39 cellular contexts compared by ENCODE assay signal in the genomic region with DNA sequence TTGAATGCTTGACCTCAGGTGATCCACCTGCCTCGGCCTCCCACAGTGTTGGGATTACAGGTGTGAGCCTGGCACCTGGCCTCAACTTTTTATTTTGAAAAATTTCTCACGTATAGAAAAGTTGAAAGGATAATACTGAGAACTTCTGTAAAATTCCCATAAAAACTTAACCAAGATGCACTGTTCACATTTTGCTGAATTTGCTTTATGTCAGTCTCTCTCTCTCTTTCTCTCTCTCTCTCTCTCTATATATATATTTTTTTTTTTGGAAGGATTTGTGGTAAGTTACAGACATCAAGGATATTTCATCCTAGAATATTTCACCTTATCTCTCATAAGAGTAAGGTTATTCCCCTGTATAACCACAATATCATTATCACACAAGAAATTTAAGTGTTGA. TPM values are rescaled to one million over a fixed set of nuclear protein-coding genes. Genes with fewer than 3 reads are reported as not detected.
"Had no signal": no experiment of that assay in that cellular context is flagged by ENCODE, and none has a peak within 500 bp of the region (broad histone marks: within the 10 kb centered on the region; RNA-seq: fewer than 3 reads in every experiment).

No MANE protein-coding gene starts in this region.

- FAIRE-seq: astrocyte, TTC549 had no signal

- H3K27me3 ChIP-seq: adrenal gland, body of pancreas, brain microvascular endothelial cell, breast epithelium had no signal

- H3K27ac Mint-ChIP-seq: activated B cell treated with CpG ODN at 0.5 μM for 24 hours; activated CD4-positive, alpha-beta memory T cell treated with anti-CD3 and anti-CD28 coated beads for 36 hours; activated CD4-positive, alpha-beta T cell treated with anti-CD3 and anti-CD28 coated beads, Interleukin-2, amount 10 ng/mL, durations not matched to agents 24 days and 14 days; activated CD8-positive, alpha-beta T cell treated with anti-CD3 and anti-CD28 coated beads for 36 hours; activated naive CD4-positive, alpha-beta T cell treated with anti-CD3 and anti-CD28 coated beads for 36 hours; activated naive CD4-positive, alpha-beta T cell treated with anti-CD3 and anti-CD28 coated beads, Interleukin-2, amount 50 U/mL, for 72 hours; activated naive CD8-positive, alpha-beta T cell treated with anti-CD3 and anti-CD28 coated beads for 36 hours; activated T-cell treated with anti-CD3 and anti-CD28 coated beads, Interleukin-2, amount 50 U/mL, for 72 hours; activated T-helper 1 cell treated with anti-CD3 and anti-CD28 coated beads, Interleukin-12 subunit alpha, Interleukin-12 subunit beta, Interleukin-2, Interleukin-4 antibody, amounts not matched to agents 30 ng/mL and 10 ng/mL and 1 ng/mL, durations not matched to agents 14 hours and 24 hours and 36 hours; activated T-helper 17 cell treated with anti-CD3 and anti-CD28 coated beads, Interleukin-2, amount 50 U/mL, for 72 hours; T-helper 2 cell treated with Interferon-gamma antibody and Interleukin-4, amounts not matched to agents 5 μg/mL and 100 μg/mL, for 36 hours had no signal

- H3K27me3 Mint-ChIP-seq: activated B cell treated with CpG ODN at 0.5 μM for 24 hours; activated CD4-positive, alpha-beta memory T cell treated with anti-CD3 and anti-CD28 coated beads for 36 hours; activated CD4-positive, alpha-beta T cell treated with anti-CD3 and anti-CD28 coated beads, Interleukin-2, amount 10 ng/mL, durations not matched to agents 24 days and 14 days; activated CD8-positive, alpha-beta T cell treated with anti-CD3 and anti-CD28 coated beads for 36 hours; activated naive CD8-positive, alpha-beta T cell treated with anti-CD3 and anti-CD28 coated beads for 36 hours; activated T-helper 17 cell treated with anti-CD3 and anti-CD28 coated beads, Interleukin-2, amount 50 U/mL, for 72 hours had no signal

- ATAC-seq: activated CD8-positive, alpha-beta T cell treated with anti-CD3 and anti-CD28 coated beads for 36 hours; activated naive CD4-positive, alpha-beta T cell treated with anti-CD3 and anti-CD28 coated beads, Interleukin-2, amount 50 U/mL, for 72 hours; activated T-cell treated with anti-CD3 and anti-CD28 coated beads, Interleukin-2, amount 50 U/mL, for 4 hours; activated T-cell treated with anti-CD3 and anti-CD28 coated beads, Interleukin-2, amount 50 U/mL, for 72 hours; activated T-helper 17 cell treated with anti-CD3 and anti-CD28 coated beads, Interleukin-2, amount 50 U/mL, for 72 hours; body of pancreas had no signal

- DNase-seq: activated B cell treated with CpG ODN at 0.5 μM for 24 hours; activated CD4-positive, alpha-beta memory T cell treated with anti-CD3 and anti-CD28 coated beads for 36 hours; activated CD4-positive, alpha-beta T cell treated with anti-CD3 and anti-CD28 coated beads for 4 hours; activated CD4-positive, alpha-beta T cell treated with anti-CD3 and anti-CD28 coated beads, Interleukin-2, amount 10 ng/mL, durations not matched to agents 24 days and 14 days; activated CD4-positive, alpha-beta T cell treated with anti-CD3 and anti-CD28 coated beads, Interleukin-2, amount 50 U/mL, for 1 hour; activated CD4-positive, alpha-beta T cell treated with anti-CD3 and anti-CD28 coated beads, Interleukin-2, amount 50 U/mL, for 4 hours; activated CD4-positive, CD25-positive, alpha-beta regulatory T cell treated with anti-CD3 and anti-CD28 coated beads, Interleukin-2, amount 50 U/mL, for 72 hours; activated CD8-positive, alpha-beta memory T cell treated with anti-CD3 and anti-CD28 coated beads, Interleukin-2, amount 50 U/mL, for 4 hours; activated CD8-positive, alpha-beta T cell treated with anti-CD3 and anti-CD28 coated beads for 36 hours; activated effector memory CD4-positive, alpha-beta T cell treated with anti-CD3 and anti-CD28 coated beads, Interleukin-2, amount 50 U/mL, for 16 hours; activated gamma-delta T cell treated with Interleukin-2 at 50 U/mL for 16 hours; activated naive CD4-positive, alpha-beta T cell; activated naive CD4-positive, alpha-beta T cell treated with anti-CD3 and anti-CD28 coated beads for 36 hours; activated naive CD4-positive, alpha-beta T cell treated with anti-CD3 and anti-CD28 coated beads, Interleukin-2, amount 50 U/mL, for 16 hours; activated naive CD8-positive, alpha-beta T cell treated with anti-CD3 and anti-CD28 coated beads for 36 hours; activated T-cell treated with anti-CD3 and anti-CD28 coated beads for 4 hours; activated T-cell treated with anti-CD3 and anti-CD28 coated beads, Interleukin-2, amount 50 U/mL, for 1 hour; activated T-cell treated with anti-CD3 and anti-CD28 coated beads, Interleukin-2, amount 50 U/mL, for 4 hours; activated T-cell treated with anti-CD3 and anti-CD28 coated beads, Interleukin-2, amount 50 U/mL, for 72 hours; adrenal gland; amniotic stem cell; aorta; body of pancreas; brain microvascular endothelial cell; central memory CD4-positive, alpha-beta T cell; cerebellar nuclear complex; T-helper 2 cell; T-helper 9 cell had no signal

- H3K4me3 Mint-ChIP-seq: activated B cell treated with CpG ODN at 0.5 μM for 24 hours; activated CD4-positive, alpha-beta memory T cell treated with anti-CD3 and anti-CD28 coated beads for 36 hours; activated CD4-positive, alpha-beta T cell treated with anti-CD3 and anti-CD28 coated beads, Interleukin-2, amount 10 ng/mL, durations not matched to agents 24 days and 14 days; activated CD8-positive, alpha-beta T cell treated with anti-CD3 and anti-CD28 coated beads for 36 hours; activated naive CD4-positive, alpha-beta T cell treated with anti-CD3 and anti-CD28 coated beads for 36 hours; activated naive CD8-positive, alpha-beta T cell treated with anti-CD3 and anti-CD28 coated beads for 36 hours; activated T-cell treated with anti-CD3 and anti-CD28 coated beads, Interleukin-2, amount 50 U/mL, for 4 hours; activated T-cell treated with anti-CD3 and anti-CD28 coated beads, Interleukin-2, amount 50 U/mL, for 72 hours; activated T-helper 1 cell treated with anti-CD3 and anti-CD28 coated beads, Interleukin-12 subunit alpha, Interleukin-12 subunit beta, Interleukin-2, Interleukin-4 antibody, amounts not matched to agents 30 ng/mL and 10 ng/mL and 1 ng/mL, durations not matched to agents 14 hours and 24 hours and 36 hours; activated T-helper 17 cell treated with anti-CD3 and anti-CD28 coated beads, Interleukin-2, amount 50 U/mL, for 72 hours; T-helper 2 cell treated with Interferon-gamma antibody and Interleukin-4, amounts not matched to agents 5 μg/mL and 100 μg/mL, for 36 hours had no signal

- H3K4me3 ChIP-seq: adrenal gland, body of pancreas, breast epithelium had no signal

- H3K36me3 ChIP-seq: adrenal gland, brain microvascular endothelial cell, breast epithelium had no signal

- H3K9me3 ChIP-seq: adrenal gland, body of pancreas, breast epithelium had no signal

- H3K9me3 Mint-ChIP-seq: activated B cell treated with CpG ODN at 0.5 μM for 24 hours; activated CD4-positive, alpha-beta memory T cell treated with anti-CD3 and anti-CD28 coated beads for 36 hours; activated CD4-positive, alpha-beta T cell treated with anti-CD3 and anti-CD28 coated beads, Interleukin-2, amount 10 ng/mL, durations not matched to agents 24 days and 14 days; activated CD8-positive, alpha-beta T cell treated with anti-CD3 and anti-CD28 coated beads for 36 hours; activated naive CD4-positive, alpha-beta T cell treated with anti-CD3 and anti-CD28 coated beads for 36 hours; activated naive CD4-positive, alpha-beta T cell treated with anti-CD3 and anti-CD28 coated beads, Interleukin-2, amount 50 U/mL, for 72 hours; activated naive CD8-positive, alpha-beta T cell treated with anti-CD3 and anti-CD28 coated beads for 36 hours; activated T-cell treated with anti-CD3 and anti-CD28 coated beads, Interleukin-2, amount 50 U/mL, for 4 hours; activated T-cell treated with anti-CD3 and anti-CD28 coated beads, Interleukin-2, amount 50 U/mL, for 72 hours; activated T-helper 1 cell treated with anti-CD3 and anti-CD28 coated beads, Interleukin-12 subunit alpha, Interleukin-12 subunit beta, Interleukin-2, Interleukin-4 antibody, amounts not matched to agents 30 ng/mL and 10 ng/mL and 1 ng/mL, durations not matched to agents 14 hours and 24 hours and 36 hours; activated T-helper 17 cell treated with anti-CD3 and anti-CD28 coated beads, Interleukin-2, amount 50 U/mL, for 72 hours; T-helper 2 cell treated with Interferon-gamma antibody and Interleukin-4, amounts not matched to agents 5 μg/mL and 100 μg/mL, for 36 hours had no signal

- H3K27ac ChIP-seq: adrenal gland, body of pancreas, brain microvascular endothelial cell, breast epithelium, VCaP had no signal

RNA-seq across cellular contexts. Expression of gene CORT, which starts 30.8 kb away (rescaled TPM):
- total RNA-seq: activated naive CD8-positive, alpha-beta T cell treated with anti-CD3 and anti-CD28 coated beads for 36 hours; body of pancreas; cardiac septum; chondrocyte; T-helper 1 cell treated with Interleukin-12 subunit alpha and Interleukin-12 subunit beta and Interleukin-4 antibody, amounts not matched to agents 30 ng/mL and 1 ng/mL, for 36 hours had no signal
- polyA plus RNA-seq: aorta had no signal
